Comparison of ENCODE assay signal across 21 cellular contexts in genomic region chr1:83694449-83694848, GRCh38.
A peak's percentile ranks its signal among the peaks of the same experiment; 100 is the strongest.
DNase-seq lines count a peak whose midpoint lies in the region; ATAC-seq and TF ChIP-seq lines count a peak whose summit lies in the region.
"Had no signal": no experiment of that assay in that cellular context is flagged by ENCODE, and none has a peak within 500 bp of the region (broad histone marks: within the 10 kb centered on the region; RNA-seq: fewer than 3 reads in every experiment).

No MANE protein-coding gene starts in this region.

- peaks cover 50% of the 10 kb centered on the region for H3K4me1 Mint-ChIP-seq in endodermal cell
- H3K4me1 Mint-ChIP-seq: activated T-helper 17 cell treated with anti-CD3 and anti-CD28 coated beads, Interleukin-2, amount 50 U/mL, for 72 hours had no signal

- ATAC-seq in sciatic nerve (no peak), HG02885 (IDR thresholded peaks at IDR 0.05; ENCODE audit: poor library complexity, unreplicated experiment) (no peak)
- ATAC-seq: activated T-helper 17 cell treated with anti-CD3 and anti-CD28 coated beads, Interleukin-2, amount 50 U/mL, for 72 hours; HCT116; mucosa of descending colon; stimulated activated naive CD8-positive, alpha-beta T cell treated with anti-CD3 and anti-CD28 coated beads, Interleukin-15, amount 100 ng/mL, for 72 hours had no signal

- intact Hi-C loops in sciatic nerve (cut with DNase I): no loop called here

- peaks cover 7% of the 10 kb centered on the region for H3K36me3 Mint-ChIP-seq in endodermal cell (ENCODE audit: low read depth)

- H3K27ac Mint-ChIP-seq in endodermal cell: no peak overlapping the region
- H3K27ac Mint-ChIP-seq: activated naive CD8-positive, alpha-beta T cell treated with anti-CD3 and anti-CD28 coated beads for 36 hours; activated T-helper 17 cell treated with anti-CD3 and anti-CD28 coated beads, Interleukin-2, amount 50 U/mL, for 72 hours; immature natural killer cell had no signal

- no peak overlapping the region for H3K4me2 ChIP-seq in Karpas-422 (ENCODE audit: low read depth, low read length, poor library complexity, severe bottlenecking)

- no peaks in the 10 kb centered on the region for H3K36me3 ChIP-seq in Karpas-422 (ENCODE audit: insufficient read depth, low read length)
- no peaks in the 10 kb centered on the region for H3K36me3 ChIP-seq in NT2/D1 (ENCODE audit: insufficient read depth, insufficient read length, low read length)
- H3K36me3 ChIP-seq in endodermal cell (ENCODE audit: control insufficient read depth, insufficient read depth, low read length): no peaks in the 10 kb centered on the region
- H3K36me3 ChIP-seq: transverse colon had no signal

- H3K27me3 ChIP-seq in Karpas-422 (ENCODE audit: low read length): no peaks in the 10 kb centered on the region
- no peaks in the 10 kb centered on the region for H3K27me3 ChIP-seq in NT2/D1 (ENCODE audit: insufficient read depth, insufficient read length)
- peaks cover 85% of the 10 kb centered on the region for H3K27me3 ChIP-seq in endodermal cell (ENCODE audit: control insufficient read depth, insufficient read depth, low read length, poor library complexity, severe bottlenecking)

- H3K27ac ChIP-seq in Karpas-422 (ENCODE audit: low read length) (no peak overlapping the region), endodermal cell (ENCODE audit: low read depth, low read length) (peak overlapping the region; percentile 98)
- H3K27ac ChIP-seq: transverse colon had no signal

- H2AFZ ChIP-seq in Karpas-422 (ENCODE audit: low read length): 0 out of 2 replicates have a peak overlapping the region, but pooled peaks have one; percentile 17

- H3K4me3 Mint-ChIP-seq in endodermal cell: no peak overlapping the region
- H3K4me3 Mint-ChIP-seq: activated T-helper 17 cell treated with anti-CD3 and anti-CD28 coated beads, Interleukin-2, amount 50 U/mL, for 72 hours; immature natural killer cell had no signal

- peaks cover 93% of the 10 kb centered on the region for H3K27me3 Mint-ChIP-seq in endodermal cell (ENCODE audit: insufficient read depth)
- H3K27me3 Mint-ChIP-seq: activated naive CD8-positive, alpha-beta T cell treated with anti-CD3 and anti-CD28 coated beads for 36 hours; stimulated activated naive CD8-positive, alpha-beta T cell treated with anti-CD3 and anti-CD28 coated beads, Interleukin-15, amount 100 ng/mL, for 72 hours had no signal

- H3K9ac ChIP-seq in Karpas-422 (ENCODE audit: low read length) (0 out of 2 replicates have a peak overlapping the region, but pooled peaks have one; percentile 2), NT2/D1 (ENCODE audit: insufficient read length, low read depth) (peak overlapping the region; percentile 44), endodermal cell (ENCODE audit: extremely low read depth, low read length, poor library complexity, severe bottlenecking) (no peak overlapping the region)

- DNase-seq in Karpas-422 (no peak), NT2/D1 (ENCODE audit: low read depth, low spot score) (peak; percentile 50), endodermal cell (peak; percentile 59), retina (peak; percentile 21), T-helper 9 cell (no peak), sciatic nerve (ENCODE audit: low spot score) (no peak)
- DNase-seq: activated CD4-positive, alpha-beta T cell treated with anti-CD3 and anti-CD28 coated beads for 48 hours; activated naive CD8-positive, alpha-beta T cell treated with anti-CD3 and anti-CD28 coated beads for 36 hours; COR-L47; immature natural killer cell; Kasumi-1; mucosa of descending colon; NCI-H1048; NCI-H2171; stimulated activated CD4-positive, alpha-beta T cell treated with anti-CD3 and anti-CD28 coated beads, Interleukin-4, amount 100 ng/mL, for 4 hours; stimulated activated naive CD8-positive, alpha-beta T cell treated with anti-CD3 and anti-CD28 coated beads, Interleukin-15, amount 100 ng/mL, for 72 hours; SW 1271; transverse colon had no signal

- H3K79me2 ChIP-seq in Karpas-422 (ENCODE audit: low read length): no peaks in the 10 kb centered on the region

- H3K4me3 ChIP-seq in Karpas-422 (ENCODE audit: low read length) (no peak overlapping the region), NT2/D1 (ENCODE audit: insufficient read length, low read depth) (no peak overlapping the region), endodermal cell (ENCODE audit: low read length) (no peak overlapping the region)
- H3K4me3 ChIP-seq: mucosa of descending colon, transverse colon had no signal

- peaks cover 14% of the 10 kb centered on the region for H3K9me3 Mint-ChIP-seq in endodermal cell
- H3K9me3 Mint-ChIP-seq: activated T-helper 17 cell treated with anti-CD3 and anti-CD28 coated beads, Interleukin-2, amount 50 U/mL, for 72 hours had no signal

- H3K9me2 ChIP-seq in Karpas-422 (replicated peaks; ENCODE audit: insufficient read depth, low read length): no peaks in the 10 kb centered on the region

- no peaks in the 10 kb centered on the region for H4K20me1 ChIP-seq in Karpas-422 (ENCODE audit: insufficient read depth, low read depth, low read length)

- H3K4me1 ChIP-seq in Karpas-422 (ENCODE audit: low read length): peaks cover 38% of the 10 kb centered on the region
- H3K4me1 ChIP-seq in NT2/D1 (ENCODE audit: insufficient read depth, insufficient read length): peaks cover 10% of the 10 kb centered on the region
- H3K4me1 ChIP-seq in endodermal cell (ENCODE audit: control insufficient read depth, insufficient read depth, low read length): peaks cover 15% of the 10 kb centered on the region
- H3K4me1 ChIP-seq: transverse colon had no signal

- peaks cover 5% of the 10 kb centered on the region; the same call in 1 of the 2 replicates for H3K9me3 ChIP-seq in Karpas-422 (ENCODE audit: low read length)
- peaks cover 12% of the 10 kb centered on the region; the same call in 1 of the 2 replicates for H3K9me3 ChIP-seq in NT2/D1 (ENCODE audit: insufficient read depth, low read length)
- H3K9me3 ChIP-seq in endodermal cell (ENCODE audit: control insufficient read depth, low read length): peaks cover 8% of the 10 kb centered on the region
- H3K9me3 ChIP-seq: mucosa of descending colon, transverse colon had no signal

- TF ChIP-seq CTCF in endodermal cell (conservative IDR thresholded peaks at IDR 0.05): no peak

Comparison
In these comparisons a context has a peak if more than half of its experiments do, and no peak if none do; other contexts are left out.
1. DNase-seq: peak in NT2/D1 (single experiment), endodermal cell (single experiment) and retina (single experiment); none in Karpas-422 (single experiment), T-helper 9 cell (single experiment) and sciatic nerve (single experiment).